ENCODE assay signal across 1 cellular context in genomic region chr4:54657556-54658313, GRCh38.
TF ChIP-seq lines count a peak whose summit lies in the region.

TSS of gene KIT (plus strand) at chr4:54657957. CDS start at chr4:54658015, 58 bp downstream.

TF ChIP-seq in K562, 482 proteins besides CTCF, POLR2A, EP300 and RAD21 (continued from another document):
- TF ChIP-seq, protein P1, sequence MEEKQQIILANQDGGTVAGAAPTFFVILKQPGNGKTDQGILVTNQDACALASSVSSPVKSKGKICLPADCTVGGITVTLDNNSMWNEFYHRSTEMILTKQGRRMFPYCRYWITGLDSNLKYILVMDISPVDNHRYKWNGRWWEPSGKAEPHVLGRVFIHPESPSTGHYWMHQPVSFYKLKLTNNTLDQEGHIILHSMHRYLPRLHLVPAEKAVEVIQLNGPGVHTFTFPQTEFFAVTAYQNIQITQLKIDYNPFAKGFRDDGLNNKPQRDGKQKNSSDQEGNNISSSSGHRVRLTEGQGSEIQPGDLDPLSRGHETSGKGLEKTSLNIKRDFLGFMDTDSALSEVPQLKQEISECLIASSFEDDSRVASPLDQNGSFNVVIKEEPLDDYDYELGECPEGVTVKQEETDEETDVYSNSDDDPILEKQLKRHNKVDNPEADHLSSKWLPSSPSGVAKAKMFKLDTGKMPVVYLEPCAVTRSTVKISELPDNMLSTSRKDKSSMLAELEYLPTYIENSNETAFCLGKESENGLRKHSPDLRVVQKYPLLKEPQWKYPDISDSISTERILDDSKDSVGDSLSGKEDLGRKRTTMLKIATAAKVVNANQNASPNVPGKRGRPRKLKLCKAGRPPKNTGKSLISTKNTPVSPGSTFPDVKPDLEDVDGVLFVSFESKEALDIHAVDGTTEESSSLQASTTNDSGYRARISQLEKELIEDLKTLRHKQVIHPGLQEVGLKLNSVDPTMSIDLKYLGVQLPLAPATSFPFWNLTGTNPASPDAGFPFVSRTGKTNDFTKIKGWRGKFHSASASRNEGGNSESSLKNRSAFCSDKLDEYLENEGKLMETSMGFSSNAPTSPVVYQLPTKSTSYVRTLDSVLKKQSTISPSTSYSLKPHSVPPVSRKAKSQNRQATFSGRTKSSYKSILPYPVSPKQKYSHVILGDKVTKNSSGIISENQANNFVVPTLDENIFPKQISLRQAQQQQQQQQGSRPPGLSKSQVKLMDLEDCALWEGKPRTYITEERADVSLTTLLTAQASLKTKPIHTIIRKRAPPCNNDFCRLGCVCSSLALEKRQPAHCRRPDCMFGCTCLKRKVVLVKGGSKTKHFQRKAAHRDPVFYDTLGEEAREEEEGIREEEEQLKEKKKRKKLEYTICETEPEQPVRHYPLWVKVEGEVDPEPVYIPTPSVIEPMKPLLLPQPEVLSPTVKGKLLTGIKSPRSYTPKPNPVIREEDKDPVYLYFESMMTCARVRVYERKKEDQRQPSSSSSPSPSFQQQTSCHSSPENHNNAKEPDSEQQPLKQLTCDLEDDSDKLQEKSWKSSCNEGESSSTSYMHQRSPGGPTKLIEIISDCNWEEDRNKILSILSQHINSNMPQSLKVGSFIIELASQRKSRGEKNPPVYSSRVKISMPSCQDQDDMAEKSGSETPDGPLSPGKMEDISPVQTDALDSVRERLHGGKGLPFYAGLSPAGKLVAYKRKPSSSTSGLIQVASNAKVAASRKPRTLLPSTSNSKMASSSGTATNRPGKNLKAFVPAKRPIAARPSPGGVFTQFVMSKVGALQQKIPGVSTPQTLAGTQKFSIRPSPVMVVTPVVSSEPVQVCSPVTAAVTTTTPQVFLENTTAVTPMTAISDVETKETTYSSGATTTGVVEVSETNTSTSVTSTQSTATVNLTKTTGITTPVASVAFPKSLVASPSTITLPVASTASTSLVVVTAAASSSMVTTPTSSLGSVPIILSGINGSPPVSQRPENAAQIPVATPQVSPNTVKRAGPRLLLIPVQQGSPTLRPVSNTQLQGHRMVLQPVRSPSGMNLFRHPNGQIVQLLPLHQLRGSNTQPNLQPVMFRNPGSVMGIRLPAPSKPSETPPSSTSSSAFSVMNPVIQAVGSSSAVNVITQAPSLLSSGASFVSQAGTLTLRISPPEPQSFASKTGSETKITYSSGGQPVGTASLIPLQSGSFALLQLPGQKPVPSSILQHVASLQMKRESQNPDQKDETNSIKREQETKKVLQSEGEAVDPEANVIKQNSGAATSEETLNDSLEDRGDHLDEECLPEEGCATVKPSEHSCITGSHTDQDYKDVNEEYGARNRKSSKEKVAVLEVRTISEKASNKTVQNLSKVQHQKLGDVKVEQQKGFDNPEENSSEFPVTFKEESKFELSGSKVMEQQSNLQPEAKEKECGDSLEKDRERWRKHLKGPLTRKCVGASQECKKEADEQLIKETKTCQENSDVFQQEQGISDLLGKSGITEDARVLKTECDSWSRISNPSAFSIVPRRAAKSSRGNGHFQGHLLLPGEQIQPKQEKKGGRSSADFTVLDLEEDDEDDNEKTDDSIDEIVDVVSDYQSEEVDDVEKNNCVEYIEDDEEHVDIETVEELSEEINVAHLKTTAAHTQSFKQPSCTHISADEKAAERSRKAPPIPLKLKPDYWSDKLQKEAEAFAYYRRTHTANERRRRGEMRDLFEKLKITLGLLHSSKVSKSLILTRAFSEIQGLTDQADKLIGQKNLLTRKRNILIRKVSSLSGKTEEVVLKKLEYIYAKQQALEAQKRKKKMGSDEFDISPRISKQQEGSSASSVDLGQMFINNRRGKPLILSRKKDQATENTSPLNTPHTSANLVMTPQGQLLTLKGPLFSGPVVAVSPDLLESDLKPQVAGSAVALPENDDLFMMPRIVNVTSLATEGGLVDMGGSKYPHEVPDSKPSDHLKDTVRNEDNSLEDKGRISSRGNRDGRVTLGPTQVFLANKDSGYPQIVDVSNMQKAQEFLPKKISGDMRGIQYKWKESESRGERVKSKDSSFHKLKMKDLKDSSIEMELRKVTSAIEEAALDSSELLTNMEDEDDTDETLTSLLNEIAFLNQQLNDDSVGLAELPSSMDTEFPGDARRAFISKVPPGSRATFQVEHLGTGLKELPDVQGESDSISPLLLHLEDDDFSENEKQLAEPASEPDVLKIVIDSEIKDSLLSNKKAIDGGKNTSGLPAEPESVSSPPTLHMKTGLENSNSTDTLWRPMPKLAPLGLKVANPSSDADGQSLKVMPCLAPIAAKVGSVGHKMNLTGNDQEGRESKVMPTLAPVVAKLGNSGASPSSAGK (IDR thresholded peaks at IDR 0.05) = peak; percentile 33; the same call in 1 of the 2 replicates
- TF ChIP-seq NCOA6 (IDR thresholded peaks at IDR 0.05) (0 out of 2 replicates have a peak, but pooled peaks have one; percentile 35), E2F6 (IDR thresholded peaks at IDR 0.05; ENCODE audit: borderline replicate concordance in 1 of 2, extremely low read depth in 1 of 2, insufficient read depth in 1 of 2, insufficient read length in 1 of 2, low read depth in 1 of 2, low read length in 1 of 2, poor library complexity in 1 of 2, severe bottlenecking in 1 of 2) (peak in 1 of 2 experiments; percentile 69), VEZF1 (CRISPR knock-in tag; IDR thresholded peaks at IDR 0.05) (peak; percentile 64)
